In the genomic region with DNA sequence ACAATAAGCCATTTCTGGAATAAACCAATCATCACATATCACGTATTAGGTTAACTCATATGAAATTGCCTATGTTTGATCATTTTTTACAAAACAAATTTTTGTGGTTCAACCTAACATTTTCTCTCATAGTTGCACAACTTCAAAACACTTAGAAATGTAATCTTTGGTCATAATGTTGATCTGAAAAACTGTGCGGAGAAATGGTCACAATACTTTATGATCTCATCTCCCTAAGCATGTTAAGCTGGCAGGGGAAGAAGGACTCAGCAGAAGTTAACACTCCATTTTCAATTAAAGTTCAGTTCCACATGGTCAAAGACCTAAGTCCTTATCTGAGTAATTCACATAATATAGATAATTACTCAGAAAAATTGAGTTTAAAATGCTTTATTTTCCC, we compare ENCODE assay signal across 20 cellular contexts.
"Had no signal": no experiment of that assay in that cellular context is flagged by ENCODE, and none has a peak within 500 bp of the region (broad histone marks: within the 10 kb centered on the region; RNA-seq: fewer than 3 reads in every experiment).

No MANE protein-coding gene starts in this region.

- H3K9me3 ChIP-seq: prostate gland, right lobe of liver, thoracic aorta had no signal

- H3K27ac Mint-ChIP-seq: activated CD8-positive, alpha-beta T cell treated with anti-CD3 and anti-CD28 coated beads for 36 hours; activated naive CD4-positive, alpha-beta T cell treated with anti-CD3 and anti-CD28 coated beads, Interleukin-2, amount 50 U/mL, for 24 hours; dendritic cell treated with granulocyte-macrophage colony-stimulating factor and Interleukin-4, amounts not matched to agents 40 ng/mL and 50 ng/mL, for 4 days; stimulated activated naive CD8-positive, alpha-beta T cell treated with anti-CD3 and anti-CD28 coated beads, Interleukin-15, amount 100 ng/mL, for 72 hours; WTC11 had no signal

- ATAC-seq: activated CD8-positive, alpha-beta T cell treated with anti-CD3 and anti-CD28 coated beads for 36 hours; activated T-cell treated with anti-CD3 and anti-CD28 coated beads, Interleukin-2, amount 50 U/mL, for 4 hours; right lobe of liver; stimulated activated naive CD8-positive, alpha-beta T cell treated with anti-CD3 and anti-CD28 coated beads, Interleukin-15, amount 100 ng/mL, for 72 hours; WTC11 had no signal

- H3K4me1 Mint-ChIP-seq: activated naive CD4-positive, alpha-beta T cell treated with anti-CD3 and anti-CD28 coated beads, Interleukin-2, amount 50 U/mL, for 24 hours; stimulated activated naive CD8-positive, alpha-beta T cell treated with anti-CD3 and anti-CD28 coated beads, Interleukin-15, amount 100 ng/mL, for 72 hours had no signal

- H3K27me3 ChIP-seq: brain microvascular endothelial cell, right lobe of liver had no signal

- H3K4me3 Mint-ChIP-seq: activated CD8-positive, alpha-beta T cell treated with anti-CD3 and anti-CD28 coated beads for 36 hours; activated naive CD4-positive, alpha-beta T cell treated with anti-CD3 and anti-CD28 coated beads, Interleukin-2, amount 50 U/mL, for 24 hours; activated T-cell treated with anti-CD3 and anti-CD28 coated beads, Interleukin-2, amount 50 U/mL, for 4 hours; dendritic cell treated with granulocyte-macrophage colony-stimulating factor and Interleukin-4, amounts not matched to agents 40 ng/mL and 50 ng/mL, for 4 days; stimulated activated naive CD8-positive, alpha-beta T cell treated with anti-CD3 and anti-CD28 coated beads, Interleukin-15, amount 100 ng/mL, for 72 hours; WTC11 had no signal

- H3K4me1 ChIP-seq: prostate gland, right lobe of liver had no signal

- H3K4me3 ChIP-seq: prostate gland, right lobe of liver, thoracic aorta had no signal

- FAIRE-seq: TTC549 had no signal

- H3K27ac ChIP-seq: brain microvascular endothelial cell, epithelial cell of prostate, prostate gland, right lobe of liver, thoracic aorta had no signal

- H3K36me3 ChIP-seq: brain microvascular endothelial cell, prostate gland, right lobe of liver, thoracic aorta had no signal

- H3K27me3 Mint-ChIP-seq: activated naive CD4-positive, alpha-beta T cell treated with anti-CD3 and anti-CD28 coated beads, Interleukin-2, amount 50 U/mL, for 24 hours; dendritic cell treated with granulocyte-macrophage colony-stimulating factor and Interleukin-4, amounts not matched to agents 40 ng/mL and 50 ng/mL, for 4 days; stimulated activated naive CD8-positive, alpha-beta T cell treated with anti-CD3 and anti-CD28 coated beads, Interleukin-15, amount 100 ng/mL, for 72 hours had no signal

- DNase-seq: activated CD4-positive, alpha-beta T cell treated with anti-CD3 and anti-CD28 coated beads for 4 hours; activated CD8-positive, alpha-beta T cell treated with anti-CD3 and anti-CD28 coated beads for 36 hours; activated effector memory CD4-positive, alpha-beta T cell treated with anti-CD3 and anti-CD28 coated beads, Interleukin-2, amount 50 U/mL, for 16 hours; activated T-cell treated with anti-CD3 and anti-CD28 coated beads, Interleukin-2, amount 50 U/mL, for 4 hours; amniotic stem cell; brain microvascular endothelial cell; cerebellar nuclear complex; foreskin melanocyte; head of caudate nucleus; mesendoderm; right lobe of liver; stimulated activated naive CD8-positive, alpha-beta T cell treated with anti-CD3 and anti-CD28 coated beads, Interleukin-15, amount 100 ng/mL, for 72 hours; SW 1271 had no signal
